Comparison of ENCODE assay signal across 9 cellular contexts in the genomic region with DNA sequence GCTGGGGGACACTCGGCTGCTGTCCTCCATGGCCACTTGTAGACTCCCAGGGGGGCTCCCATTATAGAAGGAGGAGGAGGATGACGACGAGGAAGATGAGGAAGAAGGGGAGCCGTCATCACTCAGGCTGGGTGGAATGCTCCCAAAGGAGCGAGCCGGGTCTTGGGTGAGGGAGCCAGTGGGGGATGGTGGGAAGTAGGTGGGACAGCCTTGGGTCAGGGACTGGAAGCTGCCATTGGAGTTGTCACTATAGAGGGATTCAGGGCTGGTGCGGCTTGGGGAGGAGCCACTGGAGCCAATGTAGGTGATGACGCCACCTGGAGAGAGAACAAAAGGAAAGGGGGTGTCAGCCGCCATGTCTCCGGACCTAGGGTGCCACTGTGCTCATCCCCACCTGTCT. TPM values are rescaled to one million over a fixed set of nuclear protein-coding genes. Genes with fewer than 3 reads are reported as not detected.
DNase-seq lines count a peak whose midpoint lies in the region; ATAC-seq and TF ChIP-seq lines count a peak whose summit lies in the region.
"Had no signal": no experiment of that assay in that cellular context is flagged by ENCODE, and none has a peak within 500 bp of the region (broad histone marks: within the 10 kb centered on the region; RNA-seq: fewer than 3 reads in every experiment).

No MANE protein-coding gene starts in this region.

- ATAC-seq in left ventricle myocardium superior (no peak), natural killer cell (no peak), GM18873 (IDR thresholded peaks at IDR 0.05; ENCODE audit: low FRiP score, unreplicated experiment) (no peak)

- no peaks in the 10 kb centered on the region for H3K27me3 Mint-ChIP-seq in natural killer cell (ENCODE audit: low read depth in 2 of 2)

- H3K36me3 Mint-ChIP-seq in natural killer cell = no peaks in the 10 kb centered on the region

- peaks cover 90% of the 10 kb centered on the region for H3K4me1 ChIP-seq in left ventricle myocardium inferior
- H3K4me1 ChIP-seq in colonic mucosa = peaks cover 33% of the 10 kb centered on the region
- H3K4me1 ChIP-seq in uterus = peaks cover 39 to 46% of the 10 kb centered on the region in 2 donors

- peaks cover 56% of the 10 kb centered on the region for H3K36me3 ChIP-seq in left ventricle myocardium inferior
- H3K36me3 ChIP-seq in colonic mucosa = peaks cover 21% of the 10 kb centered on the region
- no peaks in the 10 kb centered on the region for H3K36me3 ChIP-seq in uterus
- H3K36me3 ChIP-seq in MG63 = peaks cover 39% of the 10 kb centered on the region

- intact Hi-C loops in left ventricle myocardium inferior (cut with micrococcal nuclease) (no loop called here), left ventricle myocardium superior (cut with micrococcal nuclease) (no loop called here), colonic mucosa (cut with DNase I) (loop anchor here (5.0 kb wide), 1 partner anchor 35 kb away; a partner anchor contains a TSS), natural killer cell (cut with micrococcal nuclease) (no loop called here), uterus (cut with DNase I; ENCODE audit: low total_unique reads) (no loop called here)

- peak overlapping the region; percentile 98 for H3K4me3 ChIP-seq in left ventricle myocardium inferior
- H3K4me3 ChIP-seq in colonic mucosa = no peak overlapping the region
- no peak overlapping the region for H3K4me3 ChIP-seq in uterus
- H3K4me3 ChIP-seq in MG63 = no peak overlapping the region

- no peaks in the 10 kb centered on the region for H3K9me3 Mint-ChIP-seq in natural killer cell

- TF ChIP-seq CTCF in left ventricle myocardium inferior (IDR thresholded peaks at IDR 0.05; ENCODE audit: borderline replicate concordance) (no peak), colonic mucosa (IDR thresholded peaks at IDR 0.05) (no peak), natural killer cell (IDR thresholded peaks at IDR 0.05) (no peak), uterus (IDR thresholded peaks at IDR 0.05) (no peak)

- no peak for TF ChIP-seq POLR2A in uterus (IDR thresholded peaks at IDR 0.05)

- peak overlapping the region; percentile 60 to 70 for H3K9ac ChIP-seq in colonic mucosa (ENCODE audit: low read depth in 2 of 2, low read length in 2 of 2)

- H3K4me1 Mint-ChIP-seq in natural killer cell = peaks cover 59 to 74% of the 10 kb centered on the region in 2 donors

- no peaks in the 10 kb centered on the region for H3K27me3 ChIP-seq in left ventricle myocardium inferior (ENCODE audit: low read depth)
- H3K27me3 ChIP-seq in colonic mucosa = no peaks in the 10 kb centered on the region
- H3K27me3 ChIP-seq in uterus = no peaks in the 10 kb centered on the region
- no peaks in the 10 kb centered on the region for H3K27me3 ChIP-seq in MG63

- H3K27ac Mint-ChIP-seq in natural killer cell = peak overlapping the region; percentile 94 to 96

- peak overlapping the region; percentile 88 for H3K4me3 Mint-ChIP-seq in natural killer cell

- H3K27ac ChIP-seq in left ventricle myocardium inferior (replicated peaks) (peak overlapping the region; percentile 100), colonic mucosa (peak overlapping the region; percentile 93), uterus (peak overlapping the region; percentile 90 to 99)

- DNase-seq in left ventricle myocardium inferior (no peak), left ventricle myocardium superior (no peak), colonic mucosa (no peak), natural killer cell (no peak), uterus (peak in 1 of 2 donors; percentile 31), MG63 (no peak), SKM-1 treated with dmso at 0.1 percent for 144 hours (lab: John Stamatoyannopoulos, UW; ENCODE audit: unreplicated experiment) (no peak)
- DNase-seq: NCI-H1930 had no signal

- no peaks in the 10 kb centered on the region for H3K9me3 ChIP-seq in left ventricle myocardium inferior (replicated peaks)
- H3K9me3 ChIP-seq in colonic mucosa = no peaks in the 10 kb centered on the region
- no peaks in the 10 kb centered on the region for H3K9me3 ChIP-seq in uterus
- H3K9me3 ChIP-seq in MG63 = no peaks in the 10 kb centered on the region

RNA-seq across cellular contexts. Expression of a gene that starts 3.3 kb away (rescaled TPM):
- total RNA-seq in left ventricle myocardium inferior (19.1 TPM), left ventricle myocardium superior (21.5 TPM), colonic mucosa (10 to 100 TPM in 1 of 2 donors, 1 to 10 TPM in 1; 4.8 to 18.8 TPM), natural killer cell (10 to 100 TPM in 1 of 3 donors, 1 to 10 TPM in 2; 8.8 to 10.1 (median 9.9) TPM), uterus (10 to 100 TPM in 1 of 4 donors, 1 to 10 TPM in 3; 2.0 to 92.1 (median 4.7) TPM)
- total RNA-seq in MG63 (2014; rRNA removed; shearing (Covaris generic); ENCODE audit: low replicate concordance) = 0.07 and 1.3 TPM in 2 replicates

RNA-seq across cellular contexts. Expression of a gene that starts 24.7 kb away (rescaled TPM):
- total RNA-seq in left ventricle myocardium inferior (39.8 TPM), left ventricle myocardium superior (49.1 TPM), colonic mucosa (10 to 100 TPM; 77.0 to 81.0 TPM), natural killer cell (100 to 1,000 TPM in 2 of 3 donors, 10 to 100 TPM in 1; 99.0 to 124 (median 110) TPM), uterus (100 to 1,000 TPM in 1 of 4 donors, 10 to 100 TPM in 3; 51.0 to 151 (median 77.6) TPM)
- total RNA-seq in MG63 (2014; rRNA removed; shearing (Covaris generic); ENCODE audit: low replicate concordance) = 44.9 and 53.4 TPM in 2 replicates

RNA-seq across cellular contexts. Expression of a gene that starts 34.3 kb away (rescaled TPM):
- total RNA-seq in left ventricle myocardium inferior (78.3 TPM), left ventricle myocardium superior (98.1 TPM), colonic mucosa (10 to 100 TPM; 40.3 to 44.5 TPM), natural killer cell (10 to 100 TPM; 40.8 to 55.7 (median 42.3) TPM), uterus (100 to 1,000 TPM in 1 of 4 donors, 10 to 100 TPM in 3; 19.7 to 124 (median 63.1) TPM)
- 11.5 and 18.1 TPM in 2 replicates for total RNA-seq in MG63 (2014; rRNA removed; shearing (Covaris generic); ENCODE audit: low replicate concordance)

RNA-seq across cellular contexts. Expression of a gene that starts 42.9 kb away (rescaled TPM):
- total RNA-seq in left ventricle myocardium inferior = 58.2 TPM
- 56.9 TPM for total RNA-seq in left ventricle myocardium superior
- 100 to 1,000 TPM in 1 of 2 donors, 10 to 100 TPM in 1; 80.1 to 111 TPM for total RNA-seq in colonic mucosa
- 100 to 1,000 TPM; 115 to 141 (median 126) TPM for total RNA-seq in natural killer cell
- 100 to 1,000 TPM in 1 of 4 donors, 10 to 100 TPM in 3; 17.6 to 111 (median 44.7) TPM for total RNA-seq in uterus
- total RNA-seq in MG63 (2014; rRNA removed; shearing (Covaris generic); ENCODE audit: low replicate concordance) = 83.1 and 96.3 TPM in 2 replicates

RNA-seq across cellular contexts. Expression of a gene that starts 43.2 kb away (rescaled TPM):
- total RNA-seq in left ventricle myocardium inferior = 44.0 TPM
- total RNA-seq in left ventricle myocardium superior = 48.1 TPM
- total RNA-seq in colonic mucosa = 10 to 100 TPM; 53.8 to 55.3 TPM
- 100 to 1,000 TPM; 178 to 213 (median 187) TPM for total RNA-seq in natural killer cell
- total RNA-seq in uterus = 100 to 1,000 TPM in 2 of 4 donors, 10 to 100 TPM in 2; 33.2 to 166 (median 91.3) TPM
- 50.2 and 63.6 TPM in 2 replicates for total RNA-seq in MG63 (2014; rRNA removed; shearing (Covaris generic); ENCODE audit: low replicate concordance)
